In genomic region chr1:161511756-161512060, GRCh38 we compare ENCODE assay signal across 23 cellular contexts. TPM values are rescaled to one million over a fixed set of nuclear protein-coding genes. Genes with fewer than 3 reads are reported as not detected.
DNase-seq lines count a peak whose midpoint lies in the region; ATAC-seq, FAIRE-seq and TF ChIP-seq lines count a peak whose summit lies in the region.
"Had no signal": no experiment of that assay in that cellular context is flagged by ENCODE, and none has a peak within 500 bp of the region (broad histone marks: within the 10 kb centered on the region; RNA-seq: fewer than 3 reads in every experiment).

No MANE protein-coding gene starts in this region.

- 85% methylated on average over 7 of the region's 7 CpGs for WGBS in K562 (ENCODE audit: insufficient coverage, low coverage, missing lambda C conversion rate)

- no peak overlapping the region; the same call in 2 of the 3 replicates for H3K27ac ChIP-seq in K562 (ENCODE audit: extremely low read depth, low read depth, low read length)
- peak overlapping the region; percentile 24 for H3K27ac ChIP-seq in upper lobe of right lung
- no peak overlapping the region for H3K27ac ChIP-seq in PC-9
- H3K27ac ChIP-seq: 22Rv1, A549, C4-2B, GM23248 had no signal

- no peak for ATAC-seq in K562
- ATAC-seq in upper lobe of right lung: no peak
- ATAC-seq: A549 had no signal

- no peaks in the 10 kb centered on the region for H3K36me3 Mint-ChIP-seq in nephron (ENCODE audit: low read depth)

- POLR2A ChIA-PET in K562 (lab: Yijun Ruan, JAX): interaction anchor here (1.1 to 1.4 kb wide), 2 partner anchors 23 to 27 kb away, joined by 3 to 4 read pairs; no protein-coding TSS in a partner anchor
- POLR2A ChIA-PET in PC-9 (lab: Charles Lee; ENCODE audit: unreplicated experiment): no interaction called here

- CTCF ChIA-PET in K562 (lab: Yijun Ruan, JAX; ENCODE audit: low intra/inter-chr PET ratio) (no interaction called here), PC-9 (lab: Charles Lee) (no interaction called here)

- TF ChIP-seq RAD21 in K562 (CRISPR knock-in tag; conservative IDR thresholded peaks at IDR 0.05 in 1 of 2, IDR thresholded peaks at IDR 0.05 in 1 of 2): no peak

- H3K36me3 ChIP-seq in K562 (ENCODE audit: control insufficient read depth, insufficient read depth, low read length) (peaks cover 45% of the 10 kb centered on the region; the same call in 2 of the 3 replicates), upper lobe of right lung (no peaks in the 10 kb centered on the region), PC-9 (ENCODE audit: low read depth) (no peaks in the 10 kb centered on the region)

- H3K9ac ChIP-seq in K562 (ENCODE audit: insufficient read depth in 1 of 2, low read depth in 2 of 2, low read length in 2 of 2): peak overlapping the region in 1 of 2 experiments; percentile 75; a peak in 2 of 4 replicates
- H3K9ac ChIP-seq: GM23248 had no signal

- intact Hi-C loops in K562 (cut with micrococcal nuclease) (no loop called here), upper lobe of right lung (cut with DNase I) (no loop called here), PC-9 (cut with micrococcal nuclease; ENCODE audit: unreplicated experiment) (no loop called here)

- H3K4me3 Mint-ChIP-seq in nephron: no peak overlapping the region
- H3K4me3 Mint-ChIP-seq: CD4-positive, alpha-beta T cell had no signal

- H3K4me2 ChIP-seq in K562 (ENCODE audit: insufficient read depth, low read length) (no peak overlapping the region), PC-9 (no peak overlapping the region)
- H3K4me2 ChIP-seq: A549 had no signal

- H3K4me1 Mint-ChIP-seq in nephron: peaks cover 24% of the 10 kb centered on the region

- no peaks in the 10 kb centered on the region for H3K27me3 Mint-ChIP-seq in nephron (ENCODE audit: low read depth)

- in situ Hi-C loops in K562 (cut with MboI): no loop called here

- no peaks in the 10 kb centered on the region for H3K9me3 Mint-ChIP-seq in nephron
- H3K9me3 Mint-ChIP-seq: CD4-positive, alpha-beta T cell had no signal

- BruUV-seq in K562 (replicated peaks; lab: Mats Ljungman, UMichigan): no TSS peak
- no TSS peak for BruUV-seq in PC-9 (replicated peaks; lab: Mats Ljungman, UMichigan)

- H4K20me1 ChIP-seq in K562 (replicated peaks; ENCODE audit: control insufficient read depth, insufficient read depth, low read length) (no peaks in the 10 kb centered on the region), PC-9 (ENCODE audit: insufficient read depth) (no peaks in the 10 kb centered on the region)

- no peaks in the 10 kb centered on the region for H3K9me3 ChIP-seq in K562 (replicated peaks; ENCODE audit: control insufficient read depth, insufficient read depth, low read depth, low read length)
- H3K9me3 ChIP-seq in upper lobe of right lung: no peaks in the 10 kb centered on the region
- no peaks in the 10 kb centered on the region for H3K9me3 ChIP-seq in PC-9 (ENCODE audit: insufficient read depth, low read depth)
- H3K9me3 ChIP-seq: A549, Caco-2 had no signal

- FAIRE-seq in K562 (lab: Jason Lieb, UNC): no peak
- FAIRE-seq: A549, GM12892, GM18507, H54, HTR-8/SVneo had no signal

- H3K79me2 ChIP-seq in K562 (ENCODE audit: control insufficient read depth, insufficient read depth, low read length): peaks cover 24% of the 10 kb centered on the region
- no peaks in the 10 kb centered on the region for H3K79me2 ChIP-seq in PC-9 (ENCODE audit: low read depth)

- no peak for TF ChIP-seq POLR2A in K562 (conservative IDR thresholded peaks at IDR 0.05)

- peak overlapping the region in 2 of 3 experiments; percentile 18 to 25 for H3K27ac Mint-ChIP-seq in nephron
- H3K27ac Mint-ChIP-seq: CD4-positive, alpha-beta T cell had no signal

- H3K9me2 ChIP-seq in PC-9 (ENCODE audit: insufficient read depth): no peaks in the 10 kb centered on the region

- TF ChIP-seq CTCF in K562 (IDR thresholded peaks at IDR 0.05 in 2 of 3, conservative IDR thresholded peaks at IDR 0.05 in 1 of 3; ENCODE audit: insufficient read depth in 2 of 3, low read depth in 1 of 3, low read length in 3 of 3) (no peak), nephron (IDR thresholded peaks at IDR 0.05; ENCODE audit: unreplicated experiment in 3 of 3) (no peak), upper lobe of right lung (IDR thresholded peaks at IDR 0.05) (no peak), PC-9 (conservative IDR thresholded peaks at IDR 0.05) (no peak)

- H3K9me1 ChIP-seq in K562 (ENCODE audit: control insufficient read depth, insufficient read depth, low read length): no peaks in the 10 kb centered on the region

- H3K4me3 ChIP-seq in K562: no peak overlapping the region
- no peak overlapping the region for H3K4me3 ChIP-seq in upper lobe of right lung
- no peak overlapping the region for H3K4me3 ChIP-seq in PC-9
- H3K4me3 ChIP-seq: A549, GM23248 had no signal

- TF ChIP-seq EP300 in K562 (IDR thresholded peaks at IDR 0.05; ENCODE audit: low read length): no peak

- peak; percentile 80 for DNase-seq in NCI-H1092 treated with DMSO at 0.1 percent for 48 hours (lab: John Stamatoyannopoulos, UW)
- no peak for DNase-seq in NCI-H1092 (lab: John Stamatoyannopoulos, UW)
- DNase-seq in K562 (ENCODE audit: extremely low read depth in 1 of 4, low spot score in 3 of 4): no peak
- DNase-seq in upper lobe of right lung: no peak
- no peak for DNase-seq in PC-9
- DNase-seq in NCI-H146 treated with DMSO at 0.1 percent for 48 hours (lab: John Stamatoyannopoulos, UW; ENCODE audit: unreplicated experiment): no peak
- DNase-seq: AML-193; Caco-2; CD4-positive, alpha-beta T cell; DMS79; GDM1; GM23248; HCEC 1CT had no signal

- H3K27me3 ChIP-seq in K562 (ENCODE audit: control insufficient read depth in 2 of 2, insufficient read depth in 2 of 2, low read length in 2 of 2) (no peaks in the 10 kb centered on the region), upper lobe of right lung (no peaks in the 10 kb centered on the region), PC-9 (ENCODE audit: insufficient read depth, low read depth) (no peaks in the 10 kb centered on the region)

- no peaks in the 10 kb centered on the region for H3F3A ChIP-seq in PC-9 (ENCODE audit: insufficient read depth, low read depth)

- H2AFZ ChIP-seq in K562 (ENCODE audit: low read depth, low read length) (no peak overlapping the region), PC-9 (no peak overlapping the region)
- H2AFZ ChIP-seq: GM23248 had no signal

- peaks cover 14 to 39% of the 10 kb centered on the region in 2 experiments for H3K4me1 ChIP-seq in K562 (replicated peaks in 1 of 2; ENCODE audit: control insufficient read depth in 2 of 2, insufficient read depth in 2 of 2, low read length in 2 of 2)
- peaks cover 24% of the 10 kb centered on the region for H3K4me1 ChIP-seq in upper lobe of right lung
- H3K4me1 ChIP-seq in PC-9 (replicated peaks; ENCODE audit: insufficient read depth): peaks cover 3% of the 10 kb centered on the region
- H3K4me1 ChIP-seq: Caco-2 had no signal

RNA-seq across cellular contexts. Expression of gene FCGR2A, which starts 6.5 kb away (rescaled TPM):
- 389 and 599 TPM in 2 replicates for total RNA-seq in K562 (2011; cell fraction: chromatin; rRNA removed; ENCODE audit: low replicate concordance)
- 541 and 613 TPM in 2 replicates for total RNA-seq in K562 (2011; cell fraction: nucleolus; rRNA removed)
- total RNA-seq in K562 (2011; cell fraction: nucleoplasm; rRNA removed): 545 and 616 TPM in 2 replicates
- total RNA-seq in K562 (2014; rRNA removed) (101 and 112 TPM in 2 replicates), K562 (2014; rRNA removed; fragmentation: Illumina TruSeq; extraction: Trizol) (113 and 127 TPM in 2 replicates), K562 (2015; rRNA removed; fragmentation: Illumina TruSeq; extraction: Trizol) (117 and 130 TPM in 2 replicates), K562 (2021) (84.4 and 97.8 TPM in 2 replicates), upper lobe of right lung (140 TPM), PC-9 (2021) (0.57 TPM in 1 of 2 replicates, not detected in the other)
- polyA plus RNA-seq in K562 (2011; rRNA removed) (373 and 504 TPM in 2 replicates), K562 (2014; fragmentation: Illumina TruSeq; extraction: Trizol) (147 and 151 TPM in 2 replicates), K562 (2014; fragmentation: Nextera tagmentation; extraction: Ambion mirVana) (100 to 1,000 TPM in 1 of 2 experiments, 10 to 100 TPM in 1; 80.0 to 112 TPM), K562 (2014; rRNA removed) (124 and 132 TPM in 2 replicates)
- 431 and 516 TPM in 2 replicates for polyA plus RNA-seq in K562 (2011; cell fraction: cytosol; rRNA removed)
- 298 and 350 TPM in 2 replicates for polyA plus RNA-seq in K562 (2011; cell fraction: nucleus; rRNA removed)
- polyA plus RNA-seq in K562 (2012): 85.7 and 203 TPM in 2 replicates
- polyA minus RNA-seq in K562 (2011; rRNA and poly(A)+ RNA removed): 536 and 660 TPM in 2 replicates
- polyA minus RNA-seq in K562 (2011; cell fraction: cytosol; rRNA and poly(A)+ RNA removed): 195 and 278 TPM in 2 replicates
- 253 and 509 TPM in 2 replicates for polyA minus RNA-seq in K562 (2011; cell fraction: nucleus; rRNA and poly(A)+ RNA removed)
- total RNA-seq: Caco-2, Daoy, GM23248 had no signal
- polyA plus RNA-seq: GM23248 had no signal

RNA-seq across cellular contexts. Expression of gene HSPA6, which starts 12.6 kb away (rescaled TPM):
- total RNA-seq in K562 (2011; cell fraction: chromatin; rRNA removed; ENCODE audit: low replicate concordance): 16.7 and 32.8 TPM in 2 replicates
- 22.5 and 30.7 TPM in 2 replicates for total RNA-seq in K562 (2011; cell fraction: nucleolus; rRNA removed)
- total RNA-seq in K562 (2011; cell fraction: nucleoplasm; rRNA removed): 11.7 and 19.8 TPM in 2 replicates
- total RNA-seq in K562 (2014; rRNA removed) (3.0 and 3.3 TPM in 2 replicates), K562 (2014; rRNA removed; fragmentation: Illumina TruSeq; extraction: Trizol) (1.1 and 1.6 TPM in 2 replicates), K562 (2015; rRNA removed; fragmentation: Illumina TruSeq; extraction: Trizol) (2.3 and 2.4 TPM in 2 replicates), K562 (2021) (3.0 and 3.9 TPM in 2 replicates), upper lobe of right lung (10.9 TPM), PC-9 (2021) (0.28 and 0.30 TPM in 2 replicates)
- polyA plus RNA-seq in K562 (2011; rRNA removed) (10.0 and 14.3 TPM in 2 replicates), K562 (2014; fragmentation: Illumina TruSeq; extraction: Trizol) (2.3 and 2.7 TPM in 2 replicates), K562 (2014; fragmentation: Nextera tagmentation; extraction: Ambion mirVana) (under 1 TPM; 0.15 to 0.21 TPM), K562 (2014; rRNA removed) (4.6 and 4.7 TPM in 2 replicates)
- 14.1 and 14.5 TPM in 2 replicates for polyA plus RNA-seq in K562 (2011; cell fraction: cytosol; rRNA removed)
- polyA plus RNA-seq in K562 (2011; cell fraction: nucleus; rRNA removed): 74.9 and 104 TPM in 2 replicates
- polyA plus RNA-seq in K562 (2012): 5.0 and 15.7 TPM in 2 replicates
- polyA minus RNA-seq in K562 (2011; rRNA and poly(A)+ RNA removed): 5.8 and 5.9 TPM in 2 replicates
- polyA minus RNA-seq in K562 (2011; cell fraction: cytosol; rRNA and poly(A)+ RNA removed): 2.6 and 3.2 TPM in 2 replicates
- 10.4 and 13.9 TPM in 2 replicates for polyA minus RNA-seq in K562 (2011; cell fraction: nucleus; rRNA and poly(A)+ RNA removed)
- total RNA-seq: GM23248 had no signal

RNA-seq across cellular contexts. Expression of gene FCGR3A, which starts 37.9 kb away (rescaled TPM):
- total RNA-seq in K562 (2011; cell fraction: chromatin; rRNA removed; ENCODE audit: low replicate concordance): 0.81 and 1.4 TPM in 2 replicates
- total RNA-seq in K562 (2011; cell fraction: nucleolus; rRNA removed): 0.39 and 0.67 TPM in 2 replicates
- 1.2 and 1.7 TPM in 2 replicates for total RNA-seq in K562 (2011; cell fraction: nucleoplasm; rRNA removed)
- total RNA-seq in K562 (2014; rRNA removed) (0.12 TPM in 1 of 2 replicates, not detected in the other), K562 (2014; rRNA removed; fragmentation: Illumina TruSeq; extraction: Trizol) (not detected in 2 replicates), K562 (2015; rRNA removed; fragmentation: Illumina TruSeq; extraction: Trizol) (0.11 TPM in 2 replicates), K562 (2021) (0.29 and 0.56 TPM in 2 replicates), upper lobe of right lung (112 TPM), PC-9 (2021) (not detected in 2 replicates)
- polyA plus RNA-seq in K562 (2011; rRNA removed) (0.24 and 0.32 TPM in 2 replicates), K562 (2014; fragmentation: Illumina TruSeq; extraction: Trizol) (0.11 TPM in 1 of 2 replicates, not detected in the other), K562 (2014; fragmentation: Nextera tagmentation; extraction: Ambion mirVana) (under 1 TPM; 0.04 to 0.15 TPM), K562 (2014; rRNA removed) (0.04 and 0.13 TPM in 2 replicates)
- 0.04 and 0.18 TPM in 2 replicates for polyA plus RNA-seq in K562 (2011; cell fraction: cytosol; rRNA removed)
- 0.37 and 0.51 TPM in 2 replicates for polyA plus RNA-seq in K562 (2011; cell fraction: nucleus; rRNA removed)
- polyA plus RNA-seq in K562 (2012): 0.21 TPM in 2 replicates
- polyA minus RNA-seq in K562 (2011; rRNA and poly(A)+ RNA removed): 0.45 and 0.49 TPM in 2 replicates
- not detected in 2 replicates for polyA minus RNA-seq in K562 (2011; cell fraction: cytosol; rRNA and poly(A)+ RNA removed)
- polyA minus RNA-seq in K562 (2011; cell fraction: nucleus; rRNA and poly(A)+ RNA removed): 0.54 and 1.1 TPM in 2 replicates
- total RNA-seq: Caco-2, Daoy, GM23248 had no signal
- polyA plus RNA-seq: A549, BJ, GM23248 had no signal

Comparison
In these comparisons a context has a peak if more than half of its experiments do, and no peak if none do; other contexts are left out.
1. RNA of gene FCGR2A, which starts 6.5 kb away (total RNA-seq): 140 TPM in upper lobe of right lung (single experiment) and 84.4 to 616 TPM in K562; 0.57 TPM in PC-9; every median in the first group is over 10 times any median in the second.
2. RNA of gene FCGR3A, which starts 37.9 kb away (total RNA-seq): 112 TPM in upper lobe of right lung (single experiment); 0.11 to 1.7 TPM in K562 and not detected in PC-9; every median in the first group is over 10 times any median in the second.